In the genomic region with DNA sequence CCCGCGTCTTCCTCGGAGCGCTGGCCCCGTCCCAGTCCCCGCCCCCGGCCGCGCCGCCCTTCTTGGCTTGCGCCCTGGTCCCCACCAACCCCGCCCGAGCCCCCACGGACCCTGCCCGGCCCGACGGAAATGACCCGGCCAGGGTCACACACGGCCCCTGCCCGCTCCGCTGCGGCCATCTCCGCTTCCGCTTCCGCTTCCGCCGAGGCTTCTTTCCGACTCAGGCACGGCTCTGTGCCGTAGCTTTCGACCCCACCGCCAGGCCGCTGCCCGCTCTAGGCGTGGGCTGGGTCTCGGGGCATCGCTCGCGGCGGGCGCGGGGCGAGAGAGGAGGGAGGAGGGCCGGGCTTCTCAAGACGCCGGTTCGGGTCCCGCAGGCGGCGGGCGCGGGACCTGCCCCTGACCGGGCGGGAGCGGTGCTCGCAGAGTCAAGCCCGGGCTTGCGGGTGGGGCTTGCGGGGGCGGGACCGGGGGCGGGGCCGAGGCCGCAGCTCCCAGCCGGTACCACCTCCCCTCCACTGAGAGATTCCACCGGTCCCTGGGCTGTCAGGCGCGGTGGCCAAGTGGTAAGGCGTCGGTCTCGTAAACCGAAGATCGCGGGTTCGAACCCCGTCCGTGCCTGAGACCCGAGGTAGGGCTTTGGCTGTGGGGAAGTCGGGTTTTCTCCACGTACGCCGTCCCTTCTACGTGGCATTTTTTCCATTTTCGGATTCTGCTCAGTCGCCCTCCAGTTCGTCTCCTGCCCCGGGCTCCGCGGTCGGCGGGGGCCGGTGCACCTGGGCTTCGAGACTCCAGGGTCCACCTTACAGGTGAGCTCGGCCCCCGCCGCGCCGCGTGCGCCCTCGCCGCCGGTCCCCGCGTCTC, we compare ENCODE assay signal across 8 cellular contexts.
DNase-seq lines count a peak whose midpoint lies in the region; ATAC-seq, FAIRE-seq and TF ChIP-seq lines count a peak whose summit lies in the region.

No MANE protein-coding gene starts in this region.

- H3K9me1 ChIP-seq in keratinocyte (ENCODE audit: control insufficient read depth, extremely low read depth, insufficient read depth, low read length): no peaks in the 10 kb centered on the region

- peak; percentile 55 for DNase-seq in AG04449 (ENCODE audit: low read depth, low spot score)
- peak; percentile 91 for DNase-seq in NCI-H2227 (lab: John Stamatoyannopoulos, UW; ENCODE audit: unreplicated experiment)
- peak; percentile 78 for DNase-seq in activated CD4-positive, CD25-positive, alpha-beta regulatory T cell treated with anti-CD3 and anti-CD28 coated beads, Interleukin-2, amount 50 U/mL, for 16 hours (ENCODE audit: low read depth, low spot score)
- DNase-seq in central memory CD4-positive, alpha-beta T cell: peak; percentile 79
- DNase-seq in keratinocyte (ENCODE audit: low read depth, low spot score): peak; percentile 72
- DNase-seq in stimulated activated CD4-positive, alpha-beta T cell treated with anti-CD3 and anti-CD28 coated beads, Interleukin-12 subunit alpha, Interleukin-12 subunit beta, amount 100 ng/mL, for 4 hours: peak; percentile 99

- H3K4me2 ChIP-seq in keratinocyte (ENCODE audit: control insufficient read depth, extremely low read depth, insufficient read depth, low read depth, low read length): peak overlapping the region; percentile 97

- TF ChIP-seq CTCF in AG04449 (IDR thresholded peaks at IDR 0.05; ENCODE audit: insufficient read depth, low read length, missing control alignments) (no peak), keratinocyte (optimal IDR thresholded peaks at IDR 0.05 in 1 of 3, IDR thresholded peaks at IDR 0.05 in 1 of 3, conservative IDR thresholded peaks at IDR 0.05 in 1 of 3; ENCODE audit: extremely low read depth in 1 of 3, insufficient read depth in 2 of 3, low read length in 3 of 3) (no peak)

- POLR2A ChIA-PET in AG04449 (lab: Yijun Ruan, JAX): interaction anchor here (0.6 to 1.2 kb wide), 2 partner anchors 44 to 68 kb away, joined by 3 read pairs; no protein-coding TSS in a partner anchor

- peak overlapping the region; percentile 92 for H2AFZ ChIP-seq in keratinocyte (ENCODE audit: control insufficient read depth, low read length)

- dilution Hi-C loops in keratinocyte (cut with MboI; ENCODE audit: extremely low pct_ligation_motif_present, low sequenced_read_pairs): no loop called here

- peak overlapping the region; percentile 77 for H3K9ac ChIP-seq in keratinocyte (ENCODE audit: control insufficient read depth, extremely low read depth, insufficient read depth, low read length)

- no peaks in the 10 kb centered on the region for H3K27me3 ChIP-seq in keratinocyte (ENCODE audit: control insufficient read depth, extremely low read depth, insufficient read depth, low read length)

- peak overlapping the region; percentile 87 for H3K4me3 ChIP-seq in AG04449 (ENCODE audit: low read depth, low read length)
- H3K4me3 ChIP-seq in keratinocyte (ENCODE audit: control insufficient read depth in 2 of 3, extremely low read depth in 1 of 3, insufficient read depth in 2 of 3, low read depth in 1 of 3, low read length in 3 of 3): peak overlapping the region; percentile 84 to 93 (median 92)

- no peak for FAIRE-seq in keratinocyte (lab: Jason Lieb, UNC)

- H3K27ac ChIP-seq in keratinocyte (ENCODE audit: control insufficient read depth, insufficient read depth, low read length): peak overlapping the region; percentile 66

- H3K4me1 ChIP-seq in keratinocyte (ENCODE audit: control insufficient read depth, extremely low read depth, insufficient read depth, low read length): peaks cover 9% of the 10 kb centered on the region

- H4K20me1 ChIP-seq in keratinocyte (ENCODE audit: control insufficient read depth, extremely low read depth, insufficient read depth, low read length): no peaks in the 10 kb centered on the region

- ATAC-seq in GM18873 (IDR thresholded peaks at IDR 0.05; ENCODE audit: low FRiP score, unreplicated experiment) (peak; percentile 51), HG03135 (IDR thresholded peaks at IDR 0.05; ENCODE audit: unreplicated experiment) (peak; percentile 71)

- H3K9me3 ChIP-seq in keratinocyte (ENCODE audit: control insufficient read depth, low read depth, low read length): no peaks in the 10 kb centered on the region

- CTCF ChIA-PET in AG04449 (lab: Yijun Ruan, JAX): interaction anchor here (1.3 to 2.3 kb wide), 2 partner anchors 8 to 10 kb away, joined by 3 to 7 read pairs; no protein-coding TSS in a partner anchor

- no peaks in the 10 kb centered on the region for H3K36me3 ChIP-seq in keratinocyte (ENCODE audit: control insufficient read depth in 2 of 2, extremely low read depth in 1 of 2, insufficient read depth in 2 of 2, low read length in 2 of 2)

- H3K79me2 ChIP-seq in keratinocyte (ENCODE audit: control insufficient read depth, insufficient read depth, low read length): no peaks in the 10 kb centered on the region

Comparison
In these comparisons a context has a peak if more than half of its experiments do, and no peak if none do; other contexts are left out.
1. Peak in every context shown above with its lines: DNase-seq, ATAC-seq, H3K4me3 ChIP-seq and H3K27ac ChIP-seq.